11 cellular contexts compared by ENCODE assay signal in the genomic region with DNA sequence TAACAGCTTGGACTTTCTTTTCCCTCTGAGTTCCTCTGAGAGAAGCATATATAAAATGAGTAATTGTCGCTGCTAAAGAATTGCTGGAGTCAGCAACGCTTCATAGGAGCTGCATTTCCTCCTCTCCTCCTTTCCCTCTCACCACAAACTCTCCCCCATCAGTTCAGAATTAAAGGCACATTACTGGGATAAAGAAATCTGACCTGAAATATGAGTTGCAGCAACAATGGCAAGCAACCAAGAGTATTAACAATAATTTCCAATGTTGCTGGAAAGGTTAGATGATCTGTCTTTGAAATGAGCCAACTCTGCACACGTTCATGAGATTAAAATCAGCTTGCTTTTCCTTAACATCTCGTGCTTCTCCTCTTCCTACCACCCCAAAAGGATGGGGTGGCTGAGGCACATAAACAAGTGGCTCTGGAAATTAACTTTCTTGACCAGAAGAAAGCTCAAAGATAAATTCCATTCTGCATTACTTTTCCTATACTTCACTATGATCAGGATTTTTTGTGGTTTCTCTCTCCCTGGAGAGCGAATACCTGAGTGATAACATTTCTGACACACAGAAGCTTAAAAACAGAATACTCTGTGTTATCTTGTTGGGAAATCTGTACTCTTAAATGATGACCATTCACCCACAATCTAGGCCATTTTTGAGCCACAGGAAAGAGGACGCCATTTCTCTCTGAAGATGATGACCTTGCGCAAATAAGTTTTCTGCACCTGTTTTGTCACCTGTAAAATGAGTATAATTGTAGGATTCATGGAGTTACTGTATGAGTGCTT.
DNase-seq lines count a peak whose midpoint lies in the region; ATAC-seq and TF ChIP-seq lines count a peak whose summit lies in the region.
"Had no signal": no experiment of that assay in that cellular context is flagged by ENCODE, and none has a peak within 500 bp of the region (broad histone marks: within the 10 kb centered on the region; RNA-seq: fewer than 3 reads in every experiment).

No MANE protein-coding gene starts in this region.

- no peak for TF ChIP-seq EP300 in stomach (IDR thresholded peaks at IDR 0.05)

- H3K4me3 Mint-ChIP-seq in activated T-cell treated with anti-CD3 and anti-CD28 coated beads, Interleukin-2, amount 50 U/mL, for 4 hours = no peak overlapping the region

- H3K9ac ChIP-seq in HCT116 (ENCODE audit: low read length) = no peak overlapping the region

- BruUV-seq in HCT116 (replicated peaks; lab: Mats Ljungman, UMichigan) = no TSS peak

- H3K27ac ChIP-seq in HCT116 (ENCODE audit: low read depth, low read length) (no peak overlapping the region), stomach (peak overlapping the region in 4 of 5 donors; percentile 6 to 50 (median 32))

- DNase-seq in HCT116 (ENCODE audit: low read depth, low spot score) = no peak
- peak; percentile 75 for DNase-seq in astrocyte of the spinal cord (ENCODE audit: low read depth, low spot score)
- DNase-seq in kidney glomerular epithelial cell (lab: John Stamatoyannopoulos, UW) = peak; percentile 63
- no peak for DNase-seq in stomach
- no peak for DNase-seq in activated naive CD4-positive, alpha-beta T cell treated with anti-CD3 and anti-CD28 coated beads, Interleukin-2, amount 50 U/mL, for 16 hours
- DNase-seq in amniotic stem cell (lab: John Stamatoyannopoulos, UW) = no peak
- no peak for DNase-seq in activated T-cell treated with anti-CD3 and anti-CD28 coated beads, Interleukin-2, amount 50 U/mL, for 4 hours
- no peak for DNase-seq in islet precursor cell
- DNase-seq: DMS153, glutamatergic neuron, NCI-H1048 had no signal

- H3K36me3 ChIP-seq in HCT116 (ENCODE audit: control insufficient read depth in 1 of 2, insufficient read depth in 2 of 2, low read length in 2 of 2) (no peaks in the 10 kb centered on the region), stomach (peaks cover 0 to 12% (median 11%) of the 10 kb centered on the region in 4 donors)

- no peak for TF ChIP-seq POLR2A in HCT116 (IDR thresholded peaks at IDR 0.05; ENCODE audit: borderline replicate concordance, extremely low read depth, insufficient read depth, insufficient read length)
- TF ChIP-seq POLR2A in stomach (IDR thresholded peaks at IDR 0.05) = no peak

- POLR2A ChIA-PET in HCT116 (lab: Charles Lee) = no interaction called here

- TF ChIP-seq CTCF in HCT116 (IDR thresholded peaks at IDR 0.05 in 2 of 3, conservative IDR thresholded peaks at IDR 0.05 in 1 of 3; ENCODE audit: borderline replicate concordance in 1 of 3, insufficient read depth in 1 of 3, low read depth in 2 of 3, low read length in 2 of 3) (no peak), astrocyte of the spinal cord (IDR thresholded peaks at IDR 0.05; ENCODE audit: low read depth, low read length) (no peak), stomach (IDR thresholded peaks at IDR 0.05) (no peak)

- CTCF ChIA-PET in HCT116 (lab: Charles Lee) = no interaction called here

- intact Hi-C loops in HCT116 (cut with micrococcal nuclease) = no loop called here
- intact Hi-C loops in stomach (cut with DNase I; ENCODE audit: low total_unique reads) = no loop called here

- WGBS in stomach, 5 donors = 62 to 72% (median 70%) methylated on average over 7 of the region's 7 CpGs

- no peaks in the 10 kb centered on the region for H3K27me3 ChIP-seq in HCT116 (ENCODE audit: insufficient read depth, low read length)
- H3K27me3 ChIP-seq in stomach = no peaks in the 10 kb centered on the region

- H3K4me1 Mint-ChIP-seq in activated T-cell treated with anti-CD3 and anti-CD28 coated beads, Interleukin-2, amount 50 U/mL, for 4 hours (ENCODE audit: low read depth) = peaks cover 40% of the 10 kb centered on the region

- RAD21 ChIA-PET in HCT116 (lab: Charles Lee; ENCODE audit: low non-redundant PET in 1 of 2, low total read pairs in 2 of 2, uncharacterized antibody in 2 of 2, unreplicated experiment in 2 of 2) = interaction anchor here in 1 of 2 experiments (0.6 kb wide), 1 partner anchor 88 kb away, joined by 3 read pairs; no protein-coding TSS in a partner anchor

- no peaks in the 10 kb centered on the region for H4K20me1 ChIP-seq in HCT116 (ENCODE audit: insufficient read depth)

- peaks cover 27% of the 10 kb centered on the region for H3K36me3 Mint-ChIP-seq in activated T-cell treated with anti-CD3 and anti-CD28 coated beads, Interleukin-2, amount 50 U/mL, for 4 hours (ENCODE audit: insufficient read depth)

- no peaks in the 10 kb centered on the region for H3K27me3 Mint-ChIP-seq in activated T-cell treated with anti-CD3 and anti-CD28 coated beads, Interleukin-2, amount 50 U/mL, for 4 hours (ENCODE audit: low read depth)

- in situ Hi-C loops in astrocyte of the spinal cord (cut with HindIII; ENCODE audit: low sequenced_read_pairs) = no loop called here

- no peaks in the 10 kb centered on the region for H3K79me2 ChIP-seq in HCT116 (ENCODE audit: insufficient read depth, low read length)

- no peak for TF ChIP-seq RAD21 in HCT116 (IDR thresholded peaks at IDR 0.05; ENCODE audit: low read depth)

- no peak overlapping the region for H3K4me3 ChIP-seq in HCT116 (replicated peaks in 1 of 2; ENCODE audit: low read depth in 1 of 2, low read length in 2 of 2)
- H3K4me3 ChIP-seq in astrocyte of the spinal cord (ENCODE audit: low read depth, low read length) = no peak overlapping the region
- H3K4me3 ChIP-seq in stomach = no peak overlapping the region

- no peaks in the 10 kb centered on the region for H3K9me3 Mint-ChIP-seq in activated T-cell treated with anti-CD3 and anti-CD28 coated beads, Interleukin-2, amount 50 U/mL, for 4 hours

- H3K9me3 ChIP-seq in HCT116 (ENCODE audit: control insufficient read depth in 1 of 2, insufficient read depth in 1 of 2, low read depth in 1 of 2, low read length in 2 of 2) (no peaks in the 10 kb centered on the region), stomach (no peaks in the 10 kb centered on the region)

- ATAC-seq in HCT116 = 0 out of 2 replicates have a peak, but pooled peaks have one; percentile 41
- no peak for ATAC-seq in activated T-cell treated with anti-CD3 and anti-CD28 coated beads, Interleukin-2, amount 50 U/mL, for 4 hours

- H3K4me1 ChIP-seq in HCT116 (ENCODE audit: control insufficient read depth in 1 of 2, insufficient read depth in 2 of 2, low read length in 2 of 2) = peaks cover 14 to 21% of the 10 kb centered on the region in 2 experiments; a peak in 3 of 4 replicates
- H3K4me1 ChIP-seq in stomach = peaks cover 0 to 61% (median 48%) of the 10 kb centered on the region in 4 donors

- peak overlapping the region; percentile 4 for H3K4me2 ChIP-seq in HCT116 (ENCODE audit: low read length)

- H2AFZ ChIP-seq in HCT116 (ENCODE audit: low read depth, low read length, poor library complexity, severe bottlenecking) = no peak overlapping the region

- H3K9me2 ChIP-seq in HCT116 (ENCODE audit: insufficient read depth) = no peaks in the 10 kb centered on the region

TF ChIP-seq in HCT116, 20 proteins besides CTCF, POLR2A, EP300 and RAD21 (continues in another document):
- TF ChIP-seq ELF1 (IDR thresholded peaks at IDR 0.05; ENCODE audit: borderline replicate concordance, low read depth) = no peak
- TF ChIP-seq, protein P1, sequence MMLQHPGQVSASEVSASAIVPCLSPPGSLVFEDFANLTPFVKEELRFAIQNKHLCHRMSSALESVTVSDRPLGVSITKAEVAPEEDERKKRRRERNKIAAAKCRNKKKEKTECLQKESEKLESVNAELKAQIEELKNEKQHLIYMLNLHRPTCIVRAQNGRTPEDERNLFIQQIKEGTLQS (IDR thresholded peaks at IDR 0.05) = no peak
- TF ChIP-seq CEBPB (IDR thresholded peaks at IDR 0.05; ENCODE audit: low read depth) = no peak
- TF ChIP-seq TCF7L2 (IDR thresholded peaks at IDR 0.05; ENCODE audit: borderline replicate concordance, extremely low read depth, insufficient read depth, insufficient read length) = no peak
- no peak for TF ChIP-seq FOSL1 (IDR thresholded peaks at IDR 0.05; ENCODE audit: low read depth)
- TF ChIP-seq, protein P2, sequence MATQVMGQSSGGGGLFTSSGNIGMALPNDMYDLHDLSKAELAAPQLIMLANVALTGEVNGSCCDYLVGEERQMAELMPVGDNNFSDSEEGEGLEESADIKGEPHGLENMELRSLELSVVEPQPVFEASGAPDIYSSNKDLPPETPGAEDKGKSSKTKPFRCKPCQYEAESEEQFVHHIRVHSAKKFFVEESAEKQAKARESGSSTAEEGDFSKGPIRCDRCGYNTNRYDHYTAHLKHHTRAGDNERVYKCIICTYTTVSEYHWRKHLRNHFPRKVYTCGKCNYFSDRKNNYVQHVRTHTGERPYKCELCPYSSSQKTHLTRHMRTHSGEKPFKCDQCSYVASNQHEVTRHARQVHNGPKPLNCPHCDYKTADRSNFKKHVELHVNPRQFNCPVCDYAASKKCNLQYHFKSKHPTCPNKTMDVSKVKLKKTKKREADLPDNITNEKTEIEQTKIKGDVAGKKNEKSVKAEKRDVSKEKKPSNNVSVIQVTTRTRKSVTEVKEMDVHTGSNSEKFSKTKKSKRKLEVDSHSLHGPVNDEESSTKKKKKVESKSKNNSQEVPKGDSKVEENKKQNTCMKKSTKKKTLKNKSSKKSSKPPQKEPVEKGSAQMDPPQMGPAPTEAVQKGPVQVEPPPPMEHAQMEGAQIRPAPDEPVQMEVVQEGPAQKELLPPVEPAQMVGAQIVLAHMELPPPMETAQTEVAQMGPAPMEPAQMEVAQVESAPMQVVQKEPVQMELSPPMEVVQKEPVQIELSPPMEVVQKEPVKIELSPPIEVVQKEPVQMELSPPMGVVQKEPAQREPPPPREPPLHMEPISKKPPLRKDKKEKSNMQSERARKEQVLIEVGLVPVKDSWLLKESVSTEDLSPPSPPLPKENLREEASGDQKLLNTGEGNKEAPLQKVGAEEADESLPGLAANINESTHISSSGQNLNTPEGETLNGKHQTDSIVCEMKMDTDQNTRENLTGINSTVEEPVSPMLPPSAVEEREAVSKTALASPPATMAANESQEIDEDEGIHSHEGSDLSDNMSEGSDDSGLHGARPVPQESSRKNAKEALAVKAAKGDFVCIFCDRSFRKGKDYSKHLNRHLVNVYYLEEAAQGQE (IDR thresholded peaks at IDR 0.05; ENCODE audit: low read depth) = no peak
- TF ChIP-seq CBX3 (IDR thresholded peaks at IDR 0.05; ENCODE audit: low read depth) = no peak
- no peak for TF ChIP-seq YY1 (IDR thresholded peaks at IDR 0.05; ENCODE audit: extremely low read depth, insufficient replicate concordance, low read depth, low read length)
- TF ChIP-seq JUND (IDR thresholded peaks at IDR 0.05) = no peak
- TF ChIP-seq ZNF274 (IDR thresholded peaks at IDR 0.05; ENCODE audit: low read depth, low read length) = no peak

Comparison
In these comparisons a context has a peak if more than half of its experiments do, and no peak if none do; other contexts are left out.
1. DNase-seq: peak in astrocyte of the spinal cord (single experiment) and kidney glomerular epithelial cell (single experiment); none in HCT116 (single experiment), stomach (single experiment), activated naive CD4-positive, alpha-beta T cell treated with anti-CD3 and anti-CD28 coated beads, Interleukin-2, amount 50 U/mL, for 16 hours (single experiment), amniotic stem cell (single experiment), activated T-cell treated with anti-CD3 and anti-CD28 coated beads, Interleukin-2, amount 50 U/mL, for 4 hours (single experiment) and islet precursor cell (single experiment).